ENCODE assay signal across 1 cellular context in the genomic region with DNA sequence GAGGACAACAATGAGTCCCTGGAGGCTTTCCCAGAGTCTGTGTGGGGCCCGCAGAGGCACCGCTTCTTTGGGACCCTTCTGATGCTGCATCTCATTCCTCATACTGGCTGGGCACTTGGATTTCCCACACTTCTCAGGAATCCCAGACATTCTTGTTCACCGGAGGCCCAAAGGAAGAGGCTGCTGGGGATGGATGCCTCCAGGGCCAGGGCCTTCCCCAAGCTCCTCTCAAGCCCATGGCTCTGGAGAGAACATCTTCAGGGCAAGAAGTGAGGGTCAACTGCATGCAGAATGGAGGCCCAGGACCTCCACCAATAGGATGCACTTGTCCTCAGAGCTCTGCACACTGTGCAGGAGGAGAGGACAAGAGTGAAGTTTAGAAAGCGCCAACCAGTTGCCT.
TF ChIP-seq lines count a peak whose summit lies in the region.

No MANE protein-coding gene starts in this region.

TF ChIP-seq in SK-N-SH treated with all-trans-retinoic acid at 6 μM for 48 hours, 23 proteins besides CTCF, POLR2A, EP300 and RAD21 (continued from another document):
- TF ChIP-seq, protein P1, sequence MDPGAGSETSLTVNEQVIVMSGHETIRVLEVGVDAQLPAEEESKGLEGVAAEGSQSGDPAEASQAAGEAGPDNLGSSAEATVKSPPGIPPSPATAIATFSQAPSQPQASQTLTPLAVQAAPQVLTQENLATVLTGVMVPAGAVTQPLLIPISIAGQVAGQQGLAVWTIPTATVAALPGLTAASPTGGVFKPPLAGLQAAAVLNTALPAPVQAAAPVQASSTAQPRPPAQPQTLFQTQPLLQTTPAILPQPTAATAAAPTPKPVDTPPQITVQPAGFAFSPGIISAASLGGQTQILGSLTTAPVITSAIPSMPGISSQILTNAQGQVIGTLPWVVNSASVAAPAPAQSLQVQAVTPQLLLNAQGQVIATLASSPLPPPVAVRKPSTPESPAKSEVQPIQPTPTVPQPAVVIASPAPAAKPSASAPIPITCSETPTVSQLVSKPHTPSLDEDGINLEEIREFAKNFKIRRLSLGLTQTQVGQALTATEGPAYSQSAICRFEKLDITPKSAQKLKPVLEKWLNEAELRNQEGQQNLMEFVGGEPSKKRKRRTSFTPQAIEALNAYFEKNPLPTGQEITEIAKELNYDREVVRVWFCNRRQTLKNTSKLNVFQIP (CRISPR knock-in tag; IDR thresholded peaks at IDR 0.05; ENCODE audit: borderline replicate concordance, low read depth), result no peak
- TF ChIP-seq ARNTL (CRISPR knock-in tag; IDR thresholded peaks at IDR 0.05; ENCODE audit: borderline replicate concordance, low read depth) (no peak), PPARA (CRISPR knock-in tag; IDR thresholded peaks at IDR 0.05; ENCODE audit: borderline replicate concordance) (no peak), TCF4 (CRISPR knock-in tag; IDR thresholded peaks at IDR 0.05; ENCODE audit: borderline replicate concordance) (no peak), ESRRG (CRISPR knock-in tag; IDR thresholded peaks at IDR 0.05) (no peak)
- TF ChIP-seq, protein P2, sequence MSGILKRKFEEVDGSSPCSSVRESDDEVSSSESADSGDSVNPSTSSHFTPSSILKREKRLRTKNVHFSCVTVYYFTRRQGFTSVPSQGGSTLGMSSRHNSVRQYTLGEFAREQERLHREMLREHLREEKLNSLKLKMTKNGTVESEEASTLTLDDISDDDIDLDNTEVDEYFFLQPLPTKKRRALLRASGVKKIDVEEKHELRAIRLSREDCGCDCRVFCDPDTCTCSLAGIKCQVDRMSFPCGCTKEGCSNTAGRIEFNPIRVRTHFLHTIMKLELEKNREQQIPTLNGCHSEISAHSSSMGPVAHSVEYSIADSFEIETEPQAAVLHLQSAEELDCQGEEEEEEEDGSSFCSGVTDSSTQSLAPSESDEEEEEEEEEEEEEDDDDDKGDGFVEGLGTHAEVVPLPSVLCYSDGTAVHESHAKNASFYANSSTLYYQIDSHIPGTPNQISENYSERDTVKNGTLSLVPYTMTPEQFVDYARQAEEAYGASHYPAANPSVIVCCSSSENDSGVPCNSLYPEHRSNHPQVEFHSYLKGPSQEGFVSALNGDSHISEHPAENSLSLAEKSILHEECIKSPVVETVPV (CRISPR knock-in tag; IDR thresholded peaks at IDR 0.05), result no peak
